ENCODE assay signal across 30 cellular contexts in the genomic region with DNA sequence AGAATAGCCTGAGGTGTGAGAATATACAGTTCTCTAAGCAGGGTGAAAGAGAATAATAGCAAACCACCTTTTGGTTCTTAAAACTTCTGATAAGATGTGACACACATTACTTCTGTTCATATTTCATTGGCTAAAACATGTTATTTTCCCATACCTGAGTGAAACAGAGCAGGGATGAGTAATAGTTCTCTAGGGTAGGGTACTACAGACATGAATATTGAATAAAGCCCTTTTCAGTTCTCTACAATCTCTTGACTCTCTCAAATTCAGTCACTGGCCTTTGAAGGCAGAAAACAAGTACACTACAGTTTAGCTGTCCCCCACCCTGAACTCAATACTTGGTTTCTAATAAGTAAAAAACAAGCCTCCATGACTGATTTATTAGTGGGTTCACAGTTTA.
"Had no signal": no experiment of that assay in that cellular context is flagged by ENCODE, and none has a peak within 500 bp of the region (broad histone marks: within the 10 kb centered on the region; RNA-seq: fewer than 3 reads in every experiment).

No MANE protein-coding gene starts in this region.

- H3K4me2 ChIP-seq: hepatocyte had no signal

- H3K4me3 ChIP-seq: hepatocyte, lower lobe of right lung, pancreas, prostate gland, skin epidermis, spleen, suprapubic skin, thoracic aorta, tibial artery, upper lobe of right lung, uterus had no signal

- H3K27me3 ChIP-seq: hepatocyte, pancreas, spleen, suprapubic skin, tibial artery, upper lobe of right lung, uterus had no signal

- H3K4me3 Mint-ChIP-seq: naive thymus-derived CD8-positive, alpha-beta T cell; nephron; neural crest cell; stimulated activated effector memory CD8-positive, alpha-beta T cell treated with anti-CD3 and anti-CD28 coated beads, Interleukin-12 subunit alpha, Interleukin-12 subunit beta, amount 100 ng/mL, for 72 hours; stimulated activated naive CD8-positive, alpha-beta T cell treated with anti-CD3 and anti-CD28 coated beads, Interleukin-15, Interleukin-2, amounts not matched to agents 100 ng/mL and 50 ng/mL, for 24 hours had no signal

- H3K9me3 ChIP-seq: lower lobe of right lung, pancreas, prostate gland, suprapubic skin, thoracic aorta, tibial artery, upper lobe of right lung, uterus had no signal

- H3K4me1 Mint-ChIP-seq: naive thymus-derived CD8-positive, alpha-beta T cell; stimulated activated effector memory CD8-positive, alpha-beta T cell treated with anti-CD3 and anti-CD28 coated beads, Interleukin-12 subunit alpha, Interleukin-12 subunit beta, amount 100 ng/mL, for 72 hours had no signal

- H3K36me3 ChIP-seq: lower lobe of right lung, pancreas, prostate gland, spleen, suprapubic skin, thoracic aorta, tibial artery, upper lobe of right lung, uterus had no signal

- H3K27ac ChIP-seq: hepatocyte, lower lobe of right lung, pancreas, prostate gland, skin epidermis, spleen, suprapubic skin, thoracic aorta, tibial artery, upper lobe of right lung, uterus had no signal

- H3K79me2 ChIP-seq: hepatocyte had no signal

- FAIRE-seq: keratinocyte, pancreas had no signal

- H3K27ac Mint-ChIP-seq: naive thymus-derived CD8-positive, alpha-beta T cell; nephron; stimulated activated effector memory CD8-positive, alpha-beta T cell treated with anti-CD3 and anti-CD28 coated beads, Interleukin-12 subunit alpha, Interleukin-12 subunit beta, amount 100 ng/mL, for 72 hours; stimulated activated naive CD8-positive, alpha-beta T cell treated with anti-CD3 and anti-CD28 coated beads, Interleukin-15, Interleukin-2, amounts not matched to agents 100 ng/mL and 50 ng/mL, for 24 hours had no signal

- H3K36me3 Mint-ChIP-seq: naive thymus-derived CD8-positive, alpha-beta T cell; stimulated activated effector memory CD8-positive, alpha-beta T cell treated with anti-CD3 and anti-CD28 coated beads, Interleukin-12 subunit alpha, Interleukin-12 subunit beta, amount 100 ng/mL, for 72 hours had no signal

- H2AFZ ChIP-seq: hepatocyte had no signal

- H3K9me3 Mint-ChIP-seq: nephron; neural crest cell; stimulated activated naive CD8-positive, alpha-beta T cell treated with anti-CD3 and anti-CD28 coated beads, Interleukin-15, Interleukin-2, amounts not matched to agents 100 ng/mL and 50 ng/mL, for 24 hours had no signal

- ATAC-seq: left cardiac atrium; left lobe of liver; lower lobe of right lung; naive thymus-derived CD8-positive, alpha-beta T cell; pancreas; right cardiac atrium; sciatic nerve; stimulated activated effector memory CD8-positive, alpha-beta T cell treated with anti-CD3 and anti-CD28 coated beads, Interleukin-12 subunit alpha, Interleukin-12 subunit beta, amount 100 ng/mL, for 72 hours; upper lobe of right lung had no signal

- H3K27me3 Mint-ChIP-seq: naive thymus-derived CD8-positive, alpha-beta T cell; stimulated activated naive CD8-positive, alpha-beta T cell treated with anti-CD3 and anti-CD28 coated beads, Interleukin-15, Interleukin-2, amounts not matched to agents 100 ng/mL and 50 ng/mL, for 24 hours had no signal

- H3K4me1 ChIP-seq: lower lobe of right lung, pancreas, prostate gland, spleen, suprapubic skin, tibial artery, upper lobe of right lung, uterus had no signal

- DNase-seq: kidney glomerular epithelial cell; left cardiac atrium; lower lobe of right lung; mammary epithelial cell; mesenchymal stem cell; naive thymus-derived CD8-positive, alpha-beta T cell; nucleus accumbens; pancreas; posterior cingulate gyrus; retina; right cardiac atrium; spleen; stimulated activated CD4-positive, alpha-beta T cell treated with anti-CD3 and anti-CD28 coated beads, Interleukin-4, amount 100 ng/mL, for 24 hours; stimulated activated naive CD4-positive, alpha-beta T cell; tibial artery; trophoblast cell; upper lobe of right lung; uterus had no signal
